Comparison of ENCODE assay signal across 18 cellular contexts in genomic region chr1:30277415-30277814, GRCh38.
A peak's percentile ranks its signal among the peaks of the same experiment; 100 is the strongest.
DNase-seq lines count a peak whose midpoint lies in the region; ATAC-seq, FAIRE-seq and TF ChIP-seq lines count a peak whose summit lies in the region.
"Had no signal": no experiment of that assay in that cellular context is flagged by ENCODE, and none has a peak within 500 bp of the region (broad histone marks: within the 10 kb centered on the region; RNA-seq: fewer than 3 reads in every experiment).

No MANE protein-coding gene starts in this region.

- no peaks in the 10 kb centered on the region for H3K36me3 ChIP-seq in NT2/D1 (ENCODE audit: insufficient read depth, insufficient read length, low read length)
- no peaks in the 10 kb centered on the region for H3K36me3 ChIP-seq in CD4-positive, alpha-beta memory T cell (ENCODE audit: insufficient read depth, low read length)

- no peaks in the 10 kb centered on the region for H3K36me3 Mint-ChIP-seq in chondrocyte (ENCODE audit: low read depth)
- no peaks in the 10 kb centered on the region for H3K36me3 Mint-ChIP-seq in CD4-positive, alpha-beta memory T cell
- H3K36me3 Mint-ChIP-seq: CD8-positive, alpha-beta T cell had no signal

- peak overlapping the region; percentile 18 for H3K9ac ChIP-seq in NT2/D1 (ENCODE audit: insufficient read length, low read depth)

- no peaks in the 10 kb centered on the region for H3K4me1 Mint-ChIP-seq in chondrocyte (ENCODE audit: low read depth)
- peaks cover 2 to 4% (median 3%) of the 10 kb centered on the region in 4 donors for H3K4me1 Mint-ChIP-seq in CD4-positive, alpha-beta memory T cell

- H3K27ac ChIP-seq in CD4-positive, alpha-beta memory T cell (ENCODE audit: low read depth, low read length), result no peak overlapping the region

- H3K9me3 ChIP-seq in NT2/D1 (ENCODE audit: insufficient read depth, low read length), result peaks cover 12% of the 10 kb centered on the region; the same call in 1 of the 2 replicates
- no peaks in the 10 kb centered on the region for H3K9me3 ChIP-seq in CD4-positive, alpha-beta memory T cell (ENCODE audit: control insufficient read depth in 1 of 2, low read length in 2 of 2)
- H3K9me3 ChIP-seq: Caco-2 had no signal

- CTCF ChIA-PET in CD4-positive, alpha-beta memory T cell (lab: Charles Lee; ENCODE audit: partially characterized antibody), result no interaction called here

- no peaks in the 10 kb centered on the region for H3K27me3 ChIP-seq in NT2/D1 (ENCODE audit: insufficient read depth, insufficient read length)
- H3K27me3 ChIP-seq in CD4-positive, alpha-beta memory T cell (ENCODE audit: insufficient read depth, low read length), result no peaks in the 10 kb centered on the region

- no peak for ATAC-seq in Right ventricle myocardium superior (ENCODE audit: poor library complexity)
- ATAC-seq in HG02981 (IDR thresholded peaks at IDR 0.05; ENCODE audit: unreplicated experiment), result no peak
- ATAC-seq: CD8-positive, alpha-beta T cell had no signal

- H3K4me1 ChIP-seq in NT2/D1 (ENCODE audit: insufficient read depth, insufficient read length), result no peaks in the 10 kb centered on the region
- peaks cover 3% of the 10 kb centered on the region for H3K4me1 ChIP-seq in CD4-positive, alpha-beta memory T cell (ENCODE audit: insufficient read depth, low read length)
- H3K4me1 ChIP-seq: Caco-2 had no signal

- no peaks in the 10 kb centered on the region for H3K9me3 Mint-ChIP-seq in chondrocyte (ENCODE audit: low read depth)
- H3K9me3 Mint-ChIP-seq in CD4-positive, alpha-beta memory T cell, result peaks cover 0 to 2% (median 0%) of the 10 kb centered on the region in 8 donors
- H3K9me3 Mint-ChIP-seq: CD8-positive, alpha-beta T cell had no signal

- no peak overlapping the region for H3K4me3 Mint-ChIP-seq in chondrocyte (ENCODE audit: unreplicated experiment)
- H3K4me3 Mint-ChIP-seq in CD4-positive, alpha-beta memory T cell, result no peak overlapping the region
- H3K4me3 Mint-ChIP-seq: CD8-positive, alpha-beta T cell had no signal

- POLR2A ChIA-PET in CD4-positive, alpha-beta memory T cell (lab: Charles Lee; ENCODE audit: partially characterized antibody), result no interaction called here

- DNase-seq in cardiac septum (ENCODE audit: low spot score) (peak; percentile 54), Right ventricle myocardium superior (no peak), NT2/D1 (ENCODE audit: low read depth, low spot score) (no peak), chondrocyte (ENCODE audit: low spot score) (peak; percentile 33), urothelium cell line (ENCODE audit: low spot score) (no peak)
- peak; percentile 5 for DNase-seq in stimulated activated CD8-positive, alpha-beta memory T cell treated with anti-CD3 and anti-CD28 coated beads, Interleukin-4, amount 100 ng/mL, for 48 hours
- DNase-seq in CD4-positive, alpha-beta memory T cell, result no peak
- DNase-seq: C1 segment of cervical spinal cord, Caco-2, DMS153, DND-41, GOT3, HCEC 1CT had no signal

- H3K4me3 ChIP-seq in NT2/D1 (ENCODE audit: insufficient read length, low read depth), result no peak overlapping the region
- no peak overlapping the region for H3K4me3 ChIP-seq in CD4-positive, alpha-beta memory T cell (ENCODE audit: low read length in 2 of 2)

- intact Hi-C loops in cardiac septum (cut with DNase I), result no loop called here
- intact Hi-C loops in Right ventricle myocardium superior (cut with DNase I), result no loop called here
- intact Hi-C loops in CD4-positive, alpha-beta memory T cell (cut with micrococcal nuclease), result no loop called here

- H3K27me3 Mint-ChIP-seq in chondrocyte (ENCODE audit: low read depth), result peaks cover 25% of the 10 kb centered on the region
- peaks cover 5 to 7% of the 10 kb centered on the region in 2 donors for H3K27me3 Mint-ChIP-seq in CD4-positive, alpha-beta memory T cell

- no peak overlapping the region for H3K27ac Mint-ChIP-seq in chondrocyte (ENCODE audit: unreplicated experiment)
- H3K27ac Mint-ChIP-seq in CD4-positive, alpha-beta memory T cell, result no peak overlapping the region
- H3K27ac Mint-ChIP-seq: CD8-positive, alpha-beta T cell had no signal

- no peak for FAIRE-seq in urothelium cell line (lab: Jason Lieb, UNC)
- FAIRE-seq: G401.6, GM12892, H54 had no signal

- TF ChIP-seq CTCF in chondrocyte (IDR thresholded peaks at IDR 0.05), result no peak

Comparison
In these comparisons a context has a peak if more than half of its experiments do, and no peak if none do; other contexts are left out.
1. DNase-seq: peak in cardiac septum (single experiment), chondrocyte (single experiment) and stimulated activated CD8-positive, alpha-beta memory T cell treated with anti-CD3 and anti-CD28 coated beads, Interleukin-4, amount 100 ng/mL, for 48 hours (single experiment); none in Right ventricle myocardium superior (single experiment), NT2/D1 (single experiment), CD4-positive, alpha-beta memory T cell (0 of 5) and urothelium cell line (single experiment).